ENCODE assay signal across 21 cellular contexts in the genomic region with DNA sequence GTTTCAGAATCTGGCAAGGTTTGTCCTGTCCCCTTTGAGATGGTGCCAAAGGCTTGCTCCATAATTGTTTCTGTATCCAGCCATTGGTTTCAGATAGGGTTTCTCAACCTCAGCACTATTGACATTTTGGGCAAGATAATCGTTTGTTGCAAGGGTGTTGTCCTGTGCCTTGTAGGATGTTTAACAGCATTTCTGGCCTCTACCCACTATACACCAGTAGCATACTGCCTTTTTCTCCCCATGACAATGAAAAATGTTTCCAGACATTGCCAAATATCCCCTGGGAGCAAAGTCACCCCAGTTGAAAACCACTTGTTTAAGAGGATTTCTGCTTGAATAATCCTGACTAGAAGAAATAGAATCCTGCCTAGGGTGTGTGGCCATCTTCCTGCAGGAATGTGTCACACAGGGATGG.
DNase-seq lines count a peak whose midpoint lies in the region; ATAC-seq, FAIRE-seq and TF ChIP-seq lines count a peak whose summit lies in the region.
"Had no signal": no experiment of that assay in that cellular context is flagged by ENCODE, and none has a peak within 500 bp of the region (broad histone marks: within the 10 kb centered on the region; RNA-seq: fewer than 3 reads in every experiment).

No MANE protein-coding gene starts in this region.

- in situ Hi-C loops in HepG2 (cut with HindIII; ENCODE audit: extremely low pct_ligation_motif_present, low pct_unique_long_range_greater_than_20kb): no loop called here

- H2AFZ ChIP-seq in HepG2 (ENCODE audit: low read length) (no peak overlapping the region), PC-3 (ENCODE audit: low read length) (no peak overlapping the region)

- no peaks in the 10 kb centered on the region for H4K20me1 ChIP-seq in HepG2 (ENCODE audit: insufficient read depth, low read length)
- H4K20me1 ChIP-seq in PC-3 (ENCODE audit: low read length): no peaks in the 10 kb centered on the region

- H3K79me2 ChIP-seq in HepG2 (ENCODE audit: insufficient read depth, low read length) (no peaks in the 10 kb centered on the region), PC-3 (ENCODE audit: low read length) (no peaks in the 10 kb centered on the region)

- TF ChIP-seq RAD21 in liver (IDR thresholded peaks at IDR 0.05) (peak; percentile 27 to 39), HepG2 (CRISPR knock-in tag; IDR thresholded peaks at IDR 0.05) (no peak)

- H3K4me3 ChIP-seq in liver (ENCODE audit: low read depth in 1 of 3, low read length in 3 of 3): no peak overlapping the region
- no peak overlapping the region for H3K4me3 ChIP-seq in HepG2 (replicated peaks in 1 of 3; ENCODE audit: insufficient read depth in 1 of 3, low read depth in 2 of 3, low read length in 3 of 3)
- no peak overlapping the region for H3K4me3 ChIP-seq in PC-3 (ENCODE audit: low read length)
- H3K4me3 ChIP-seq: MG63, SJCRH30 had no signal

- H3K9me2 ChIP-seq in PC-3 (replicated peaks; ENCODE audit: low read length): no peaks in the 10 kb centered on the region

- peaks cover 0 to 9% (median 4%) of the 10 kb centered on the region in 4 donors for H3K4me1 ChIP-seq in liver (ENCODE audit: control insufficient read depth in 4 of 4, insufficient read depth in 4 of 4, low read length in 3 of 4)
- H3K4me1 ChIP-seq in HepG2 (ENCODE audit: insufficient read depth, low read length): no peaks in the 10 kb centered on the region
- H3K4me1 ChIP-seq in PC-3 (ENCODE audit: insufficient read depth, low read length): peaks cover 17% of the 10 kb centered on the region
- H3K4me1 ChIP-seq: Caco-2, SJCRH30 had no signal

- POLR2A ChIA-PET in HepG2 (lab: Yijun Ruan, JAX): no interaction called here
- POLR2A ChIA-PET in PC-3 (lab: Charles Lee; ENCODE audit: unreplicated experiment): no interaction called here

- FAIRE-seq in HepG2 (lab: Jason Lieb, UNC) (no peak), RCC 7860 (lab: Jason Lieb, UNC) (peak; percentile 75), H54 (lab: Jason Lieb, UNC) (no peak)

- TF ChIP-seq EP300 in HepG2 (IDR thresholded peaks at IDR 0.05; ENCODE audit: low read depth in 2 of 2, low read length in 2 of 2) (no peak), HepG2 (CRISPR knock-in tag; IDR thresholded peaks at IDR 0.05; ENCODE audit: borderline replicate concordance) (no peak)

- no peak overlapping the region for H3K27ac ChIP-seq in liver (ENCODE audit: low read depth in 1 of 2, low read length in 2 of 2)
- no peak overlapping the region for H3K27ac ChIP-seq in HepG2 (ENCODE audit: extremely low read length, insufficient read depth, low read length)
- no peak overlapping the region for H3K27ac ChIP-seq in PC-3 (ENCODE audit: low read length)
- H3K27ac ChIP-seq: KMS-11, SJCRH30 had no signal

- H3K9ac ChIP-seq in liver (ENCODE audit: low read depth in 1 of 2, low read length in 2 of 2) (no peak overlapping the region), HepG2 (ENCODE audit: insufficient read depth, low read depth, low read length) (no peak overlapping the region), PC-3 (ENCODE audit: low read length) (no peak overlapping the region)
- H3K9ac ChIP-seq: KMS-11 had no signal

- WGBS in liver: 29% methylated on average over 1 of the region's 1 CpG
- WGBS in HepG2 (ENCODE audit: low lambda C conversion rate): 5% methylated on average over 1 of the region's 1 CpG

- intact Hi-C loops in HepG2 (cut with micrococcal nuclease; ENCODE audit: unreplicated experiment) (no loop called here), PC-3 (cut with micrococcal nuclease) (loop anchor here (5.0 kb wide), 1 partner anchor 132 kb away; no protein-coding TSS in a partner anchor)

- TF ChIP-seq POLR2A in HepG2 (IDR thresholded peaks at IDR 0.05; ENCODE audit: insufficient read depth in 1 of 2, low read depth in 2 of 2, low read length in 2 of 2): no peak
- TF ChIP-seq POLR2A in H54 (IDR thresholded peaks at IDR 0.05; ENCODE audit: low read depth, low read length): no peak

- no peak for TF ChIP-seq CTCF in liver (IDR thresholded peaks at IDR 0.05; ENCODE audit: low read depth, low read length, missing input control)
- TF ChIP-seq CTCF in HepG2 (CRISPR knock-in tag; IDR thresholded peaks at IDR 0.05): no peak
- TF ChIP-seq CTCF in PC-3 (conservative IDR thresholded peaks at IDR 0.05; ENCODE audit: low read depth, low read length): no peak

- H3K36me3 ChIP-seq in liver (ENCODE audit: control insufficient read depth in 4 of 4, insufficient read depth in 3 of 4, low read depth in 1 of 4, low read length in 3 of 4) (peaks cover 0 to under 1% (median 0%) of the 10 kb centered on the region in 4 donors), HepG2 (replicated peaks in 1 of 2; ENCODE audit: control insufficient read depth in 1 of 2, insufficient read depth in 2 of 2, low read length in 2 of 2) (no peaks in the 10 kb centered on the region), PC-3 (ENCODE audit: low read depth, low read length) (no peaks in the 10 kb centered on the region)
- H3K36me3 ChIP-seq: MG63, SJCRH30 had no signal

- DNase-seq in HepG2 (ENCODE audit: low spot score): no peak
- DNase-seq in RCC 7860 (ENCODE audit: low spot score): peak; percentile 68
- DNase-seq in glomerular visceral epithelial cell (ENCODE audit: extremely low spot score): peak; percentile 26
- no peak for DNase-seq in NCI-H510A (lab: John Stamatoyannopoulos, UW)
- DNase-seq in PC-3: no peak
- DNase-seq in H54 (ENCODE audit: insufficient read length, low spot score): no peak
- DNase-seq in anterior cingulate cortex (lab: John Stamatoyannopoulos, UW): no peak
- DNase-seq: Caco-2; DMS153; GOT3; MG63; NCI-H1092 treated with DMSO at 0.1 percent for 48 hours; NCI-H1694; NCI-H2107; NCI-H2227 treated with DMSO at 0.1 percent for 48 hours; NCI-H526; NK-92 treated with Interleukin-12 subunit alpha and Interleukin-12 subunit beta, amount 100 ng/mL, for 24 hours; OCI-M1; SJCRH30 had no signal

- no TSS peak for BruUV-seq in HepG2 (replicated peaks; lab: Mats Ljungman, UMichigan)
- no TSS peak for BruUV-seq in PC-3 (replicated peaks; lab: Mats Ljungman, UMichigan)

- H3K4me2 ChIP-seq in HepG2 (ENCODE audit: low read depth, low read length) (no peak overlapping the region), PC-3 (ENCODE audit: low read length) (no peak overlapping the region)
- H3K4me2 ChIP-seq: KMS-11 had no signal

- ATAC-seq in HepG2 (no peak), PC-3 (no peak)

- no peaks in the 10 kb centered on the region for H3F3A ChIP-seq in PC-3 (ENCODE audit: low read length, unreplicated experiment)

- H3K27me3 ChIP-seq in liver (ENCODE audit: control insufficient read depth in 4 of 4, insufficient read depth in 4 of 4, low read length in 3 of 4) (no peaks in the 10 kb centered on the region), HepG2 (ENCODE audit: control insufficient read depth in 1 of 2, insufficient read depth in 2 of 2, low read length in 2 of 2) (peaks cover 0 to 4% of the 10 kb centered on the region in 2 experiments; a peak in 1 of 5 replicates), PC-3 (ENCODE audit: low read length) (no peaks in the 10 kb centered on the region)
- H3K27me3 ChIP-seq: MG63, SJCRH30 had no signal

- CTCF ChIA-PET in HepG2 (lab: Yijun Ruan, JAX; ENCODE audit: low intra/inter-chr PET ratio, low total read pairs): no interaction called here
- CTCF ChIA-PET in PC-3 (lab: Charles Lee): no interaction called here

- no peaks in the 10 kb centered on the region for H3K9me3 ChIP-seq in liver (ENCODE audit: control insufficient read depth in 4 of 4, low read length in 3 of 4)
- H3K9me3 ChIP-seq in HepG2 (ENCODE audit: low read length): no peaks in the 10 kb centered on the region
- H3K9me3 ChIP-seq in PC-3 (ENCODE audit: low read length): no peaks in the 10 kb centered on the region
- H3K9me3 ChIP-seq: Caco-2, MG63, SJCRH30 had no signal

TF ChIP-seq in liver, 16 proteins besides CTCF, POLR2A, EP300 and RAD21 (continues in another document):
- no peak for TF ChIP-seq SP1 (IDR thresholded peaks at IDR 0.05)
- TF ChIP-seq RXRA (IDR thresholded peaks at IDR 0.05): peak in 1 of 2 donors; percentile 60
- peak in 1 of 2 donors; percentile 27 for TF ChIP-seq GABPA (IDR thresholded peaks at IDR 0.05 in 1 of 2, conservative IDR thresholded peaks at IDR 0.05 in 1 of 2)
- peak; percentile 91 for TF ChIP-seq FOXA2 (IDR thresholded peaks at IDR 0.05)
- TF ChIP-seq YY1 (IDR thresholded peaks at IDR 0.05): peak; percentile 84
- peak; percentile 84 for TF ChIP-seq FOXA1 (IDR thresholded peaks at IDR 0.05)
- TF ChIP-seq, protein P1, sequence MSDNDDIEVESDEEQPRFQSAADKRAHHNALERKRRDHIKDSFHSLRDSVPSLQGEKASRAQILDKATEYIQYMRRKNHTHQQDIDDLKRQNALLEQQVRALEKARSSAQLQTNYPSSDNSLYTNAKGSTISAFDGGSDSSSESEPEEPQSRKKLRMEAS (IDR thresholded peaks at IDR 0.05): peak; percentile 52

TF ChIP-seq in HepG2, 621 proteins besides CTCF, POLR2A, EP300 and RAD21:
- TF ChIP-seq, protein P2, sequence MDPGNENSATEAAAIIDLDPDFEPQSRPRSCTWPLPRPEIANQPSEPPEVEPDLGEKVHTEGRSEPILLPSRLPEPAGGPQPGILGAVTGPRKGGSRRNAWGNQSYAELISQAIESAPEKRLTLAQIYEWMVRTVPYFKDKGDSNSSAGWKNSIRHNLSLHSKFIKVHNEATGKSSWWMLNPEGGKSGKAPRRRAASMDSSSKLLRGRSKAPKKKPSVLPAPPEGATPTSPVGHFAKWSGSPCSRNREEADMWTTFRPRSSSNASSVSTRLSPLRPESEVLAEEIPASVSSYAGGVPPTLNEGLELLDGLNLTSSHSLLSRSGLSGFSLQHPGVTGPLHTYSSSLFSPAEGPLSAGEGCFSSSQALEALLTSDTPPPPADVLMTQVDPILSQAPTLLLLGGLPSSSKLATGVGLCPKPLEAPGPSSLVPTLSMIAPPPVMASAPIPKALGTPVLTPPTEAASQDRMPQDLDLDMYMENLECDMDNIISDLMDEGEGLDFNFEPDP (CRISPR knock-in tag; conservative IDR thresholded peaks at IDR 0.05): no peak
TF ChIP-seq in HepG2: peak in this region for 0.

Comparison
In these comparisons a context has a peak if more than half of its experiments do, and no peak if none do; other contexts are left out.
1. DNase-seq: peak in RCC 7860 (single experiment) and glomerular visceral epithelial cell (single experiment); none in HepG2 (single experiment), NCI-H510A (single experiment), PC-3 (single experiment), H54 (single experiment) and anterior cingulate cortex (0 of 58).